1 cellular context compared by ENCODE assay signal in genomic region chr17:76525513-76525833, GRCh38.
A peak's percentile ranks its signal among the peaks of the same experiment; 100 is the strongest.
TF ChIP-seq lines count a peak whose summit lies in the region.

No MANE protein-coding gene starts in this region.

TF ChIP-seq in HEK293, 187 proteins besides CTCF, POLR2A, EP300 and RAD21:
- TF ChIP-seq KLF7 (tag by site-specific recombination; IDR thresholded peaks at IDR 0.05; ENCODE audit: borderline replicate concordance) (0 out of 2 replicates have a peak, but pooled peaks have one; percentile 21), KLF17 (tag by site-specific recombination; IDR thresholded peaks at IDR 0.05) (0 out of 2 replicates have a peak, but pooled peaks have one; percentile 7)
